In genomic region chr3:133792171-133792763, GRCh38 we compare ENCODE assay signal across 17 cellular contexts. TPM values are rescaled to one million over a fixed set of nuclear protein-coding genes. Genes with fewer than 3 reads are reported as not detected.
DNase-seq lines count a peak whose midpoint lies in the region; TF ChIP-seq lines count a peak whose summit lies in the region.
"Had no signal": no experiment of that assay in that cellular context is flagged by ENCODE, and none has a peak within 500 bp of the region (broad histone marks: within the 10 kb centered on the region; RNA-seq: fewer than 3 reads in every experiment).

No MANE protein-coding gene starts in this region.

- no peak overlapping the region for H3K4me3 ChIP-seq in mesendoderm (ENCODE audit: low read length)

- WGBS in mesendoderm (ENCODE audit: extremely low coverage, insufficient coverage, low lambda C conversion rate): 100% methylated on average over 4 of the region's 9 CpGs

- no peaks in the 10 kb centered on the region for H3K27me3 ChIP-seq in mesendoderm (ENCODE audit: insufficient read depth, low read length, poor library complexity)

- no peaks in the 10 kb centered on the region for H3K4me1 ChIP-seq in mesendoderm (ENCODE audit: control insufficient read depth, low read depth, low read length)

- CTCF ChIA-PET in Calu3 (lab: Charles Lee): no interaction called here

- H2BK120ac ChIP-seq in mesendoderm (ENCODE audit: low read depth, low read length): no peak overlapping the region

- no TSS peak for BruUV-seq in Calu3 (replicated peaks; lab: Mats Ljungman, UMichigan)

- H4K8ac ChIP-seq in mesendoderm (ENCODE audit: low read depth, low read length): no peak overlapping the region

- no peak for TF ChIP-seq CTCF in Calu3 (IDR thresholded peaks at IDR 0.05; ENCODE audit: unreplicated experiment)

- no peaks in the 10 kb centered on the region for H3K36me3 Mint-ChIP-seq in Calu3 (ENCODE audit: insufficient read depth, unreplicated experiment)

- no peak overlapping the region for H3K18ac ChIP-seq in mesendoderm (ENCODE audit: low read length)

- no peak overlapping the region for H3K9ac ChIP-seq in mesendoderm (ENCODE audit: low read length)

- DNase-seq in NCI-H82 (lab: John Stamatoyannopoulos, UW) (peak; percentile 33), NCI-H82 treated with DMSO at 0.1 percent for 48 hours (lab: John Stamatoyannopoulos, UW; ENCODE audit: unreplicated experiment) (no peak), NCI-H2171 (lab: John Stamatoyannopoulos, UW) (peak; percentile 2), cerebellar cortex (ENCODE audit: low spot score) (peak; percentile 5), mesendoderm (peak; percentile 67), HuH-7.5 (ENCODE audit: low spot score) (no peak), pons (ENCODE audit: low spot score) (no peak), Calu3 (no peak)
- DNase-seq: activated CD8-positive, alpha-beta memory T cell treated with anti-CD3 and anti-CD28 coated beads, Interleukin-2, amount 50 U/mL, for 48 hours; activated naive CD4-positive, alpha-beta T cell treated with anti-CD3 and anti-CD28 coated beads for 36 hours; H9; midbrain; NCI-H1436; nucleus accumbens; stimulated activated CD4-positive, alpha-beta T cell treated with anti-CD3 and anti-CD28 coated beads, Interleukin-4, amount 100 ng/mL, for 4 hours; T-helper 2 cell had no signal

- H3K4ac ChIP-seq in mesendoderm (ENCODE audit: low read depth, low read length): no peak overlapping the region

- H2BK5ac ChIP-seq in mesendoderm (ENCODE audit: low read length): no peak overlapping the region

- intact Hi-C loops in Calu3 (cut with micrococcal nuclease; ENCODE audit: unreplicated experiment): no loop called here

- H3K4me1 Mint-ChIP-seq in Calu3 (ENCODE audit: low read depth, unreplicated experiment): no peaks in the 10 kb centered on the region
- H3K4me1 Mint-ChIP-seq: IgD-negative memory B cell had no signal

- peaks cover 14% of the 10 kb centered on the region for H3K27me3 Mint-ChIP-seq in Calu3 (ENCODE audit: unreplicated experiment)

- H2BK15ac ChIP-seq in mesendoderm (replicated peaks; ENCODE audit: low read depth): no peak overlapping the region

- no peaks in the 10 kb centered on the region for H3K79me2 ChIP-seq in mesendoderm (ENCODE audit: control insufficient read depth, insufficient read depth, low read length)

- H3K27ac Mint-ChIP-seq in Calu3 (ENCODE audit: unreplicated experiment): no peak overlapping the region
- H3K27ac Mint-ChIP-seq: activated naive CD4-positive, alpha-beta T cell treated with anti-CD3 and anti-CD28 coated beads for 36 hours; H9; IgD-negative memory B cell had no signal

- no peak overlapping the region for H2AK5ac ChIP-seq in mesendoderm (ENCODE audit: low read length)

- H3K79me1 ChIP-seq in mesendoderm (ENCODE audit: low read length): no peaks in the 10 kb centered on the region

- H3K4me3 Mint-ChIP-seq in Calu3 (ENCODE audit: low read depth, unreplicated experiment): no peak overlapping the region
- H3K4me3 Mint-ChIP-seq: activated naive CD4-positive, alpha-beta T cell treated with anti-CD3 and anti-CD28 coated beads for 36 hours; H9; IgD-negative memory B cell had no signal

- H3K4me2 ChIP-seq in mesendoderm (ENCODE audit: low read length): no peak overlapping the region

- no peak overlapping the region for H3K56ac ChIP-seq in mesendoderm (ENCODE audit: low read length)

- H3K36me3 ChIP-seq in mesendoderm (ENCODE audit: control insufficient read depth, insufficient read depth, low read length): no peaks in the 10 kb centered on the region

- H3K9me3 Mint-ChIP-seq in Calu3 (ENCODE audit: low read depth, unreplicated experiment): peaks cover 15% of the 10 kb centered on the region

- no peak overlapping the region for H3K27ac ChIP-seq in mesendoderm (ENCODE audit: low read depth, low read length)

- H3K23ac ChIP-seq in mesendoderm (ENCODE audit: low read length): no peak overlapping the region

- H4K5ac ChIP-seq in mesendoderm (ENCODE audit: low read length): no peak overlapping the region

RNA-seq across cellular contexts. Expression of gene SRPRB, which starts 13.3 kb away (rescaled TPM):
- 23.6 TPM for polyA plus RNA-seq in mesendoderm (2013, experiment 1 of 2)
- 24.1 TPM for polyA plus RNA-seq in mesendoderm (2013, experiment 2 of 2)
- total RNA-seq in Calu3 (2022): 113 and 115 TPM in 2 replicates

RNA-seq across cellular contexts. Expression of gene TF, which starts 46.1 kb away (rescaled TPM):
- 0.03 TPM for polyA plus RNA-seq in mesendoderm (2013, experiment 1 of 2)
- polyA plus RNA-seq in mesendoderm (2013, experiment 2 of 2): 0.03 TPM
- total RNA-seq in Calu3 (2022): 1.1 TPM in 2 replicates
- polyA plus RNA-seq: IgD-negative memory B cell had no signal

Comparison
In these comparisons a context has a peak if more than half of its experiments do, and no peak if none do; other contexts are left out.
1. DNase-seq: peak in NCI-H82 (single experiment), NCI-H2171 (single experiment), cerebellar cortex (single experiment) and mesendoderm (single experiment); none in NCI-H82 treated with DMSO at 0.1 percent for 48 hours (single experiment), HuH-7.5 (single experiment), pons (single experiment) and Calu3 (single experiment).